Comparison of ENCODE assay signal across 1 cellular context in the genomic region with DNA sequence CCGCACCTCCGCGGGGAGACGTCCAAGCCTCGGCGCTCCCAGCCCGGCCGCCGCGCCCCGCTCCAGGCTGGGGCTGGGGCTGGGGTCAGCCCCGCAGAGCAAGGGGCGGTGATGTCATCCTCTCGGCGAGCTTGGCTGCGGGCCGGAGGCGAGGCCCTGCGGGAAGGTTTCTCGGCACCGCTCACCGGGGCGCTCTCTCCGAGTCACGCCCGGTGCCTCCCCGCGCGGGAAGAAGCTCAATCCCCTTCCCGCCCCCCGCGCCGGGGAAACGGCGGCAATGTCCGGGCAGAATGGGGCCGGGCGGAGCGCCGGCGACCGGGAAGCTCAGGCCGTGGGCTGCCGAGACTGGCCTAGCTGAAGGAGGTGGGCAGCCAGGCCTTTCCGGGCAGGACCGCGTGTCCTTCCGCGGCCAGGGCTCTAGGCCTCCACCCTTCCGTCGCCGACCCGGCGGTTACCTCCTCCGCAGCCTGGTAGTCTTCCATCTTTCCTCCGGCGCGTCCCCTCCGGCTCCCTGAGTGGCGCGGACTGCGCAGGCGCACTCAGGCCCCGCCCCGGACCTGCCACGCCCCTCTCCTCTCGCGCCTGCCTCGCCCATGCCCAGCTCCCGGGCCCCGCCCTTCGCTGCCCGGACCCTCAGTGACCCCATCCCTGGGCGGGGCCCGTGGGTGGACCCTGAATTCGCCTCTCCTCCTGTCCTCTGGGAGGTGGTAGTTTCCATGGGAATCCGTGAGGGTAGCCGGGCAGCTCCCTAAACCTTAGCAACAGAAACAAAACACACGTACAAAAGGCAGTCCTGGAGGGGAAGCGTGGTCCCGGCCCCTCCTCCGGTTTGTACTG.
TF ChIP-seq lines count a peak whose summit lies in the region.

A gene (minus strand): TSS at position 517 of the 837 bp plus-strand sequence. CDS start 35 bp downstream, at position 482.

TF ChIP-seq in HCT116, 20 proteins besides CTCF, POLR2A, EP300 and RAD21 (continued from another document):
- TF ChIP-seq, protein P1, sequence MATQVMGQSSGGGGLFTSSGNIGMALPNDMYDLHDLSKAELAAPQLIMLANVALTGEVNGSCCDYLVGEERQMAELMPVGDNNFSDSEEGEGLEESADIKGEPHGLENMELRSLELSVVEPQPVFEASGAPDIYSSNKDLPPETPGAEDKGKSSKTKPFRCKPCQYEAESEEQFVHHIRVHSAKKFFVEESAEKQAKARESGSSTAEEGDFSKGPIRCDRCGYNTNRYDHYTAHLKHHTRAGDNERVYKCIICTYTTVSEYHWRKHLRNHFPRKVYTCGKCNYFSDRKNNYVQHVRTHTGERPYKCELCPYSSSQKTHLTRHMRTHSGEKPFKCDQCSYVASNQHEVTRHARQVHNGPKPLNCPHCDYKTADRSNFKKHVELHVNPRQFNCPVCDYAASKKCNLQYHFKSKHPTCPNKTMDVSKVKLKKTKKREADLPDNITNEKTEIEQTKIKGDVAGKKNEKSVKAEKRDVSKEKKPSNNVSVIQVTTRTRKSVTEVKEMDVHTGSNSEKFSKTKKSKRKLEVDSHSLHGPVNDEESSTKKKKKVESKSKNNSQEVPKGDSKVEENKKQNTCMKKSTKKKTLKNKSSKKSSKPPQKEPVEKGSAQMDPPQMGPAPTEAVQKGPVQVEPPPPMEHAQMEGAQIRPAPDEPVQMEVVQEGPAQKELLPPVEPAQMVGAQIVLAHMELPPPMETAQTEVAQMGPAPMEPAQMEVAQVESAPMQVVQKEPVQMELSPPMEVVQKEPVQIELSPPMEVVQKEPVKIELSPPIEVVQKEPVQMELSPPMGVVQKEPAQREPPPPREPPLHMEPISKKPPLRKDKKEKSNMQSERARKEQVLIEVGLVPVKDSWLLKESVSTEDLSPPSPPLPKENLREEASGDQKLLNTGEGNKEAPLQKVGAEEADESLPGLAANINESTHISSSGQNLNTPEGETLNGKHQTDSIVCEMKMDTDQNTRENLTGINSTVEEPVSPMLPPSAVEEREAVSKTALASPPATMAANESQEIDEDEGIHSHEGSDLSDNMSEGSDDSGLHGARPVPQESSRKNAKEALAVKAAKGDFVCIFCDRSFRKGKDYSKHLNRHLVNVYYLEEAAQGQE (IDR thresholded peaks at IDR 0.05; ENCODE audit: low read depth): no peak
- TF ChIP-seq EZH2phosphoT487 (IDR thresholded peaks at IDR 0.05; ENCODE audit: borderline replicate concordance): no peak
- no peak for TF ChIP-seq EZH2 (IDR thresholded peaks at IDR 0.05)
